22 cellular contexts compared by ENCODE assay signal in genomic region chr5:40631236-40631635, GRCh38.
"Had no signal": no experiment of that assay in that cellular context is flagged by ENCODE, and none has a peak within 500 bp of the region (broad histone marks: within the 10 kb centered on the region; RNA-seq: fewer than 3 reads in every experiment).

No MANE protein-coding gene starts in this region.

- FAIRE-seq: colon, endothelial cell of umbilical vein, frontal cortex, kidney had no signal

- H3K36me3 ChIP-seq: esophagus muscularis mucosa, gastroesophageal sphincter, heart left ventricle, left lung, lower lobe of right lung had no signal

- H3K27ac ChIP-seq: dorsolateral prefrontal cortex, esophagus muscularis mucosa, foreskin keratinocyte, gastroesophageal sphincter, heart left ventricle, hepatocyte, left lung, lower lobe of right lung had no signal

- DNase-seq: cortex of kidney; dorsolateral prefrontal cortex; effector CD4-positive, alpha-beta T cell; effector memory CD4-positive, alpha-beta T cell; foreskin keratinocyte; heart left ventricle; hypothalamus; immature natural killer cell; islet precursor cell; kidney; kidney glomerular epithelial cell; left lung; left ventricle myocardium superior; lower lobe of right lung; mesenchymal stem cell; naive thymus-derived CD4-positive, alpha-beta T cell had no signal

- H3K27me3 ChIP-seq: esophagus muscularis mucosa, foreskin keratinocyte, gastroesophageal sphincter, heart left ventricle, hepatocyte, left lung had no signal

- H3K4me1 ChIP-seq: esophagus muscularis mucosa, foreskin keratinocyte, gastroesophageal sphincter, lower lobe of right lung had no signal

- H3K4me3 ChIP-seq: dorsolateral prefrontal cortex, esophagus muscularis mucosa, gastroesophageal sphincter, heart left ventricle, hepatocyte, left lung, lower lobe of right lung had no signal

- ATAC-seq: foreskin keratinocyte; gastroesophageal sphincter; heart left ventricle; left lung; left ventricle myocardium superior; lower lobe of right lung; naive thymus-derived CD4-positive, alpha-beta T cell had no signal
